ENCODE assay signal across 1 cellular context in the genomic region with DNA sequence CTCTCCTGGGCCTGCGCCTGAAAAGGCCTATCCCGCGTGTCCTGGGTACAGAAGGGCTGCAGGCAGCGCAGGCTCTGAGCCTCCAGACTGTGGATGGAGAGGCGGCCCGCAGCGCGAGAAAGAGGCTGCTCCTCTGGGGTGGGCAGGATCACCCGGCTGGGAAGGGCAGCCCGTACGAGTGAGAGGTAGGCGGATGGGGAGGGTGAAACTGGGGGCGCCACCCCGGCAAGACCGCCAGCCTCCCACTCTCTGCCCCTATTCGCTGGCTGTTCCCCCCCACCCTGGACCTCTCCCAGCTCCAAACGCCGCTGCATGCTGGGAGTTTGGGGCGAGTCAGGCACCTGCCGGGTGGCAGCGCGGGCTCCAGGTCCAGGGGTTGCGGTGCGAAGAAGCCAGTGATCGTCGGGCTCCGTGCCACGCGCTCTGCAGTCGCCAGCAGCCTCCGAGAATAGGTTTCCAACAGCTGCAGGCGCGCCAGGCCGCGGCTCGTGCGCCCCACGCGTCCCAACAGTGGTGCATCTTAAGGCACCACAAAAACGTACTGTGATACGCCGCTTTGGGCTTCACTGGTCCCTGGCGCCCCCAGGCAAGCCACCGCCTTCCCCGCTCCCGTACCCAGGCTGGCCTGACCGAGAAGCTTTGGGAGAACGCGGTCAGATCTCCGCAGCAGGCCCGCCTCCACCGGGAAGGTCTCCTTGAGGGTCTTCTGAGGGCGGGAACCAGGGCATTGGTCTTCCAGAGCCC.
TF ChIP-seq lines count a peak whose summit lies in the region.

No MANE protein-coding gene starts in this region.

TF ChIP-seq in K562, 482 proteins besides CTCF, POLR2A, EP300 and RAD21:
- TF ChIP-seq HEY1 (CRISPR knock-in tag; IDR thresholded peaks at IDR 0.05; ENCODE audit: borderline replicate concordance), result no peak
- no peak for TF ChIP-seq SP1 (CRISPR knock-in tag; IDR thresholded peaks at IDR 0.05)
- TF ChIP-seq DACH1 (IDR thresholded peaks at IDR 0.05; ENCODE audit: partially characterized antibody), result no peak
- TF ChIP-seq, protein P1, sequence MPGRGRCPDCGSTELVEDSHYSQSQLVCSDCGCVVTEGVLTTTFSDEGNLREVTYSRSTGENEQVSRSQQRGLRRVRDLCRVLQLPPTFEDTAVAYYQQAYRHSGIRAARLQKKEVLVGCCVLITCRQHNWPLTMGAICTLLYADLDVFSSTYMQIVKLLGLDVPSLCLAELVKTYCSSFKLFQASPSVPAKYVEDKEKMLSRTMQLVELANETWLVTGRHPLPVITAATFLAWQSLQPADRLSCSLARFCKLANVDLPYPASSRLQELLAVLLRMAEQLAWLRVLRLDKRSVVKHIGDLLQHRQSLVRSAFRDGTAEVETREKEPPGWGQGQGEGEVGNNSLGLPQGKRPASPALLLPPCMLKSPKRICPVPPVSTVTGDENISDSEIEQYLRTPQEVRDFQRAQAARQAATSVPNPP (IDR thresholded peaks at IDR 0.05; ENCODE audit: borderline replicate concordance, insufficient read depth, insufficient read length), result no peak
- no peak for TF ChIP-seq CAMTA2 (CRISPR knock-in tag; conservative IDR thresholded peaks at IDR 0.05)
- TF ChIP-seq TAF7 (tag; IDR thresholded peaks at IDR 0.05), result no peak
- TF ChIP-seq, protein P2, sequence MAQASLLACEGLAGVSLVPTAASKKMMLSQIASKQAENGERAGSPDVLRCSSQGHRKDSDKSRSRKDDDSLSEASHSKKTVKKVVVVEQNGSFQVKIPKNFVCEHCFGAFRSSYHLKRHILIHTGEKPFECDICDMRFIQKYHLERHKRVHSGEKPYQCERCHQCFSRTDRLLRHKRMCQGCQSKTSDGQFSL (CRISPR knock-in tag; IDR thresholded peaks at IDR 0.05), result no peak
- TF ChIP-seq, protein P2 (tag; IDR thresholded peaks at IDR 0.05), result no peak
- TF ChIP-seq KHSRP (IDR thresholded peaks at IDR 0.05), result no peak
- TF ChIP-seq BRCA1 (IDR thresholded peaks at IDR 0.05), result no peak
- TF ChIP-seq BRCA1 (CRISPR knock-in tag; IDR thresholded peaks at IDR 0.05), result no peak
- TF ChIP-seq DPF2 (IDR thresholded peaks at IDR 0.05), result no peak
- no peak for TF ChIP-seq ZNF79 (CRISPR knock-in tag; IDR thresholded peaks at IDR 0.05; ENCODE audit: low read depth)
- no peak for TF ChIP-seq GABPB1 (CRISPR knock-in tag; IDR thresholded peaks at IDR 0.05)
- no peak for TF ChIP-seq KLF1 (tag; IDR thresholded peaks at IDR 0.05)
- TF ChIP-seq EWSR1 (IDR thresholded peaks at IDR 0.05; ENCODE audit: borderline replicate concordance, low read depth, partially characterized antibody), result no peak
- TF ChIP-seq IRF2 (CRISPR knock-in tag; IDR thresholded peaks at IDR 0.05), result no peak
- TF ChIP-seq, protein P3, sequence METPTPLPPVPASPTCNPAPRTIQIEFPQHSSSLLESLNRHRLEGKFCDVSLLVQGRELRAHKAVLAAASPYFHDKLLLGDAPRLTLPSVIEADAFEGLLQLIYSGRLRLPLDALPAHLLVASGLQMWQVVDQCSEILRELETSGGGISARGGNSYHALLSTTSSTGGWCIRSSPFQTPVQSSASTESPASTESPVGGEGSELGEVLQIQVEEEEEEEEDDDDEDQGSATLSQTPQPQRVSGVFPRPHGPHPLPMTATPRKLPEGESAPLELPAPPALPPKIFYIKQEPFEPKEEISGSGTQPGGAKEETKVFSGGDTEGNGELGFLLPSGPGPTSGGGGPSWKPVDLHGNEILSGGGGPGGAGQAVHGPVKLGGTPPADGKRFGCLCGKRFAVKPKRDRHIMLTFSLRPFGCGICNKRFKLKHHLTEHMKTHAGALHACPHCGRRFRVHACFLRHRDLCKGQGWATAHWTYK (CRISPR knock-in tag; IDR thresholded peaks at IDR 0.05), result no peak
- no peak for TF ChIP-seq PML (IDR thresholded peaks at IDR 0.05; ENCODE audit: low read length)
- no peak for TF ChIP-seq SETDB1 (IDR thresholded peaks at IDR 0.05; ENCODE audit: low read length)
- TF ChIP-seq CBFA2T2 (conservative IDR thresholded peaks at IDR 0.05), result no peak
- no peak for TF ChIP-seq SREBF1 (IDR thresholded peaks at IDR 0.05; ENCODE audit: borderline replicate concordance, low read depth, low read length)
- TF ChIP-seq HDAC3 (IDR thresholded peaks at IDR 0.05; ENCODE audit: borderline replicate concordance, partially characterized antibody), result no peak
- TF ChIP-seq POLR3A (IDR thresholded peaks at IDR 0.05; ENCODE audit: borderline replicate concordance, extremely low read depth, insufficient read depth, insufficient read length), result no peak
- no peak for TF ChIP-seq KAT8 (IDR thresholded peaks at IDR 0.05; ENCODE audit: low read depth)
- peak; percentile 17 for TF ChIP-seq FIP1L1 (IDR thresholded peaks at IDR 0.05; ENCODE audit: low read depth, low read length, poor library complexity, severe bottlenecking)
- TF ChIP-seq, protein P4, sequence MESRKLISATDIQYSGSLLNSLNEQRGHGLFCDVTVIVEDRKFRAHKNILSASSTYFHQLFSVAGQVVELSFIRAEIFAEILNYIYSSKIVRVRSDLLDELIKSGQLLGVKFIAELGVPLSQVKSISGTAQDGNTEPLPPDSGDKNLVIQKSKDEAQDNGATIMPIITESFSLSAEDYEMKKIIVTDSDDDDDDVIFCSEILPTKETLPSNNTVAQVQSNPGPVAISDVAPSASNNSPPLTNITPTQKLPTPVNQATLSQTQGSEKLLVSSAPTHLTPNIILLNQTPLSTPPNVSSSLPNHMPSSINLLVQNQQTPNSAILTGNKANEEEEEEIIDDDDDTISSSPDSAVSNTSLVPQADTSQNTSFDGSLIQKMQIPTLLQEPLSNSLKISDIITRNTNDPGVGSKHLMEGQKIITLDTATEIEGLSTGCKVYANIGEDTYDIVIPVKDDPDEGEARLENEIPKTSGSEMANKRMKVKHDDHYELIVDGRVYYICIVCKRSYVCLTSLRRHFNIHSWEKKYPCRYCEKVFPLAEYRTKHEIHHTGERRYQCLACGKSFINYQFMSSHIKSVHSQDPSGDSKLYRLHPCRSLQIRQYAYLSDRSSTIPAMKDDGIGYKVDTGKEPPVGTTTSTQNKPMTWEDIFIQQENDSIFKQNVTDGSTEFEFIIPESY (CRISPR knock-in tag; IDR thresholded peaks at IDR 0.05), result peak; percentile 36; the same call in 1 of the 2 replicates
- TF ChIP-seq, protein P5, sequence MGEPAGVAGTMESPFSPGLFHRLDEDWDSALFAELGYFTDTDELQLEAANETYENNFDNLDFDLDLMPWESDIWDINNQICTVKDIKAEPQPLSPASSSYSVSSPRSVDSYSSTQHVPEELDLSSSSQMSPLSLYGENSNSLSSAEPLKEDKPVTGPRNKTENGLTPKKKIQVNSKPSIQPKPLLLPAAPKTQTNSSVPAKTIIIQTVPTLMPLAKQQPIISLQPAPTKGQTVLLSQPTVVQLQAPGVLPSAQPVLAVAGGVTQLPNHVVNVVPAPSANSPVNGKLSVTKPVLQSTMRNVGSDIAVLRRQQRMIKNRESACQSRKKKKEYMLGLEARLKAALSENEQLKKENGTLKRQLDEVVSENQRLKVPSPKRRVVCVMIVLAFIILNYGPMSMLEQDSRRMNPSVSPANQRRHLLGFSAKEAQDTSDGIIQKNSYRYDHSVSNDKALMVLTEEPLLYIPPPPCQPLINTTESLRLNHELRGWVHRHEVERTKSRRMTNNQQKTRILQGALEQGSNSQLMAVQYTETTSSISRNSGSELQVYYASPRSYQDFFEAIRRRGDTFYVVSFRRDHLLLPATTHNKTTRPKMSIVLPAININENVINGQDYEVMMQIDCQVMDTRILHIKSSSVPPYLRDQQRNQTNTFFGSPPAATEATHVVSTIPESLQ (CRISPR knock-in tag; IDR thresholded peaks at IDR 0.05), result no peak
- no peak for TF ChIP-seq SMAD4 (CRISPR knock-in tag; conservative IDR thresholded peaks at IDR 0.05)
- 0 out of 2 replicates have a peak, but pooled peaks have one; percentile 6 for TF ChIP-seq RBFOX2 (IDR thresholded peaks at IDR 0.05; ENCODE audit: low read depth, low read length)
- TF ChIP-seq, protein P6, sequence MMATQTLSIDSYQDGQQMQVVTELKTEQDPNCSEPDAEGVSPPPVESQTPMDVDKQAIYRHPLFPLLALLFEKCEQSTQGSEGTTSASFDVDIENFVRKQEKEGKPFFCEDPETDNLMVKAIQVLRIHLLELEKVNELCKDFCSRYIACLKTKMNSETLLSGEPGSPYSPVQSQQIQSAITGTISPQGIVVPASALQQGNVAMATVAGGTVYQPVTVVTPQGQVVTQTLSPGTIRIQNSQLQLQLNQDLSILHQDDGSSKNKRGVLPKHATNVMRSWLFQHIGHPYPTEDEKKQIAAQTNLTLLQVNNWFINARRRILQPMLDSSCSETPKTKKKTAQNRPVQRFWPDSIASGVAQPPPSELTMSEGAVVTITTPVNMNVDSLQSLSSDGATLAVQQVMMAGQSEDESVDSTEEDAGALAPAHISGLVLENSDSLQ (IDR thresholded peaks at IDR 0.05), result no peak
- no peak for TF ChIP-seq TAL1 (IDR thresholded peaks at IDR 0.05)
- TF ChIP-seq POLR2G (IDR thresholded peaks at IDR 0.05; ENCODE audit: low read depth, low read length), result peak; percentile 69
- no peak for TF ChIP-seq ZNF311 (CRISPR knock-in tag; IDR thresholded peaks at IDR 0.05)
TF ChIP-seq in K562: peak in this region for 4.
